In genomic region chr11:109285465-109285864, GRCh38 we compare ENCODE assay signal across 20 cellular contexts.
"Had no signal": no experiment of that assay in that cellular context is flagged by ENCODE, and none has a peak within 500 bp of the region (broad histone marks: within the 10 kb centered on the region; RNA-seq: fewer than 3 reads in every experiment).

No MANE protein-coding gene starts in this region.

- H3K27me3 ChIP-seq: esophagus muscularis mucosa, foreskin keratinocyte, gastroesophageal sphincter, heart left ventricle, hepatocyte had no signal

- H3K79me2 ChIP-seq: hepatocyte had no signal

- H3K27ac ChIP-seq: coronary artery, esophagus muscularis mucosa, foreskin keratinocyte, gastroesophageal sphincter, heart left ventricle, hepatocyte, left ventricle myocardium inferior, lower lobe of right lung had no signal

- H3K4me3 ChIP-seq: coronary artery, esophagus muscularis mucosa, gastroesophageal sphincter, heart left ventricle, hepatocyte, left ventricle myocardium inferior, lower lobe of right lung, mucosa of descending colon had no signal

- H2AFZ ChIP-seq: hepatocyte had no signal

- H3K4me2 ChIP-seq: hepatocyte had no signal

- H3K4me1 ChIP-seq: foreskin keratinocyte, left ventricle myocardium inferior, lower lobe of right lung had no signal

- DNase-seq: effector CD8-positive, alpha-beta T cell; effector memory CD8-positive, alpha-beta T cell; endodermal cell; foreskin keratinocyte; heart left ventricle; hypothalamus; immature natural killer cell; islet precursor cell; kidney; kidney glomerular epithelial cell; left colon; left ventricle myocardium inferior; lower lobe of right lung; mesenchymal stem cell; mucosa of descending colon; naive B cell had no signal

- H3K36me3 ChIP-seq: esophagus muscularis mucosa, gastroesophageal sphincter, heart left ventricle, left ventricle myocardium inferior, lower lobe of right lung had no signal

- H3K9me3 ChIP-seq: lower lobe of right lung had no signal
